ENCODE assay signal across 26 cellular contexts in genomic region chr7:44042221-44042620, GRCh38. TPM values are rescaled to one million over a fixed set of nuclear protein-coding genes. Genes with fewer than 3 reads are reported as not detected.
DNase-seq lines count a peak whose midpoint lies in the region; ATAC-seq and TF ChIP-seq lines count a peak whose summit lies in the region.
"Had no signal": no experiment of that assay in that cellular context is flagged by ENCODE, and none has a peak within 500 bp of the region (broad histone marks: within the 10 kb centered on the region; RNA-seq: fewer than 3 reads in every experiment).

No MANE protein-coding gene starts in this region.

- POLR2A ChIA-PET in activated CD8-positive, alpha-beta T cell treated with anti-CD3 and anti-CD28 coated beads for 36 hours (lab: Charles Lee), result interaction anchor here (1.2 kb wide), 1 partner anchor 10 kb away, joined by 3 read pairs; no protein-coding TSS in a partner anchor

- peaks cover 23% of the 10 kb centered on the region for H3K36me3 Mint-ChIP-seq in activated CD4-positive, alpha-beta T cell treated with anti-CD3 and anti-CD28 coated beads, Interleukin-2, amount 10 ng/mL, durations not matched to agents 24 days and 14 days (ENCODE audit: low read depth)
- peaks cover 9% of the 10 kb centered on the region for H3K36me3 Mint-ChIP-seq in CD4-positive, CD25-positive, alpha-beta regulatory T cell
- peaks cover 30% of the 10 kb centered on the region for H3K36me3 Mint-ChIP-seq in activated CD8-positive, alpha-beta T cell treated with anti-CD3 and anti-CD28 coated beads for 36 hours (ENCODE audit: low read depth)
- H3K36me3 Mint-ChIP-seq in naive B cell, result peaks cover 9% of the 10 kb centered on the region in 2 donors

- H3K27me3 ChIP-seq in CD4-positive, CD25-positive, alpha-beta regulatory T cell (ENCODE audit: control insufficient read depth, insufficient read depth, low read length), result no peaks in the 10 kb centered on the region
- H3K27me3 ChIP-seq: adrenal gland, BE2C, brain microvascular endothelial cell, upper lobe of right lung had no signal

- H3K9me3 Mint-ChIP-seq in activated CD4-positive, alpha-beta T cell treated with anti-CD3 and anti-CD28 coated beads, Interleukin-2, amount 10 ng/mL, durations not matched to agents 24 days and 14 days, result no peaks in the 10 kb centered on the region
- no peaks in the 10 kb centered on the region for H3K9me3 Mint-ChIP-seq in CD4-positive, CD25-positive, alpha-beta regulatory T cell
- no peaks in the 10 kb centered on the region for H3K9me3 Mint-ChIP-seq in activated CD8-positive, alpha-beta T cell treated with anti-CD3 and anti-CD28 coated beads for 36 hours
- H3K9me3 Mint-ChIP-seq in naive B cell, result no peaks in the 10 kb centered on the region

- intact Hi-C loops in activated CD4-positive, alpha-beta T cell treated with anti-CD3 and anti-CD28 coated beads, Interleukin-2, amount 10 ng/mL, durations not matched to agents 24 days and 14 days (cut with micrococcal nuclease), result no loop called here
- intact Hi-C loops in activated CD8-positive, alpha-beta T cell treated with anti-CD3 and anti-CD28 coated beads for 36 hours (cut with micrococcal nuclease), result no loop called here

- H3K4me1 ChIP-seq in CD4-positive, CD25-positive, alpha-beta regulatory T cell (ENCODE audit: control insufficient read depth, insufficient read depth, low read length, poor library complexity, severe bottlenecking), result peaks cover 35% of the 10 kb centered on the region
- H3K4me1 ChIP-seq: BE2C had no signal

- CTCF ChIA-PET in activated CD8-positive, alpha-beta T cell treated with anti-CD3 and anti-CD28 coated beads for 36 hours (lab: Charles Lee), result no interaction called here

- peak overlapping the region; percentile 19 for H3K4me3 Mint-ChIP-seq in activated CD4-positive, alpha-beta T cell treated with anti-CD3 and anti-CD28 coated beads, Interleukin-2, amount 10 ng/mL, durations not matched to agents 24 days and 14 days
- peak overlapping the region in 3 of 4 donors; percentile 63 to 81 (median 70) for H3K4me3 Mint-ChIP-seq in CD4-positive, CD25-positive, alpha-beta regulatory T cell
- H3K4me3 Mint-ChIP-seq in activated CD8-positive, alpha-beta T cell treated with anti-CD3 and anti-CD28 coated beads for 36 hours, result peak overlapping the region; percentile 30
- H3K4me3 Mint-ChIP-seq in naive B cell, result peak overlapping the region in 2 of 8 donors; percentile 27 to 33

- DNase-seq in activated CD4-positive, alpha-beta T cell treated with anti-CD3 and anti-CD28 coated beads, Interleukin-2, amount 10 ng/mL, durations not matched to agents 24 days and 14 days, result no peak
- no peak for DNase-seq in activated CD4-positive, alpha-beta T cell treated with anti-CD3 and anti-CD28 coated beads for 4 hours
- no peak for DNase-seq in CD4-positive, CD25-positive, alpha-beta regulatory T cell
- no peak for DNase-seq in activated CD8-positive, alpha-beta T cell treated with anti-CD3 and anti-CD28 coated beads for 36 hours
- DNase-seq in naive B cell (no peak), NCI-H1048 (lab: John Stamatoyannopoulos, UW) (no peak)
- DNase-seq: activated CD4-positive, alpha-beta T cell treated with anti-CD3 and anti-CD28 coated beads for 48 hours; BE2C; brain microvascular endothelial cell; NCI-H1694 treated with DMSO at 0.1 percent for 48 hours; NCI-H2171; NCI-H524 treated with DMSO at 0.1 percent for 48 hours; nucleus accumbens; SHP77; substantia nigra; SW 1271 had no signal

- no peak overlapping the region for H3K4me3 ChIP-seq in CD4-positive, CD25-positive, alpha-beta regulatory T cell (ENCODE audit: low read depth, low read length)
- H3K4me3 ChIP-seq: A549, adrenal gland, upper lobe of right lung had no signal

- H3K27me3 Mint-ChIP-seq in activated CD4-positive, alpha-beta T cell treated with anti-CD3 and anti-CD28 coated beads, Interleukin-2, amount 10 ng/mL, durations not matched to agents 24 days and 14 days, result no peaks in the 10 kb centered on the region
- no peaks in the 10 kb centered on the region for H3K27me3 Mint-ChIP-seq in CD4-positive, CD25-positive, alpha-beta regulatory T cell
- H3K27me3 Mint-ChIP-seq in activated CD8-positive, alpha-beta T cell treated with anti-CD3 and anti-CD28 coated beads for 36 hours, result no peaks in the 10 kb centered on the region
- no peaks in the 10 kb centered on the region for H3K27me3 Mint-ChIP-seq in naive B cell

- peak overlapping the region; percentile 3 for H3K27ac ChIP-seq in CD4-positive, CD25-positive, alpha-beta regulatory T cell (ENCODE audit: insufficient read depth, low read length, poor library complexity, severe bottlenecking)
- H3K27ac ChIP-seq: A549, adrenal gland, brain microvascular endothelial cell, epithelial cell of prostate, upper lobe of right lung had no signal

- TF ChIP-seq CTCF in activated CD8-positive, alpha-beta T cell treated with anti-CD3 and anti-CD28 coated beads for 36 hours (IDR thresholded peaks at IDR 0.05), result no peak

- H3K4me1 Mint-ChIP-seq in activated CD4-positive, alpha-beta T cell treated with anti-CD3 and anti-CD28 coated beads, Interleukin-2, amount 10 ng/mL, durations not matched to agents 24 days and 14 days, result peaks cover 35% of the 10 kb centered on the region
- H3K4me1 Mint-ChIP-seq in CD4-positive, CD25-positive, alpha-beta regulatory T cell, result peaks cover 15 to 47% (median 30%) of the 10 kb centered on the region in 4 donors
- H3K4me1 Mint-ChIP-seq in activated CD8-positive, alpha-beta T cell treated with anti-CD3 and anti-CD28 coated beads for 36 hours (ENCODE audit: low read depth), result peaks cover 35% of the 10 kb centered on the region
- peaks cover 31 to 41% (median 39%) of the 10 kb centered on the region in 3 donors for H3K4me1 Mint-ChIP-seq in naive B cell

- H3K27ac Mint-ChIP-seq in activated CD4-positive, alpha-beta T cell treated with anti-CD3 and anti-CD28 coated beads, Interleukin-2, amount 10 ng/mL, durations not matched to agents 24 days and 14 days, result no peak overlapping the region
- no peak overlapping the region for H3K27ac Mint-ChIP-seq in CD4-positive, CD25-positive, alpha-beta regulatory T cell
- H3K27ac Mint-ChIP-seq in activated CD8-positive, alpha-beta T cell treated with anti-CD3 and anti-CD28 coated beads for 36 hours, result peak overlapping the region; percentile 36
- H3K27ac Mint-ChIP-seq in naive B cell, result peak overlapping the region; percentile 30 to 96 (median 66)

- no peak for ATAC-seq in CD4-positive, CD25-positive, alpha-beta regulatory T cell (ENCODE audit: low read depth in 2 of 2)
- no peak for ATAC-seq in activated CD8-positive, alpha-beta T cell treated with anti-CD3 and anti-CD28 coated beads for 36 hours
- ATAC-seq in naive B cell (ENCODE audit: low read depth in 2 of 2), result no peak
- ATAC-seq in HG03378 (IDR thresholded peaks at IDR 0.05; ENCODE audit: unreplicated experiment), result no peak
- no peak for ATAC-seq in HG02981 (IDR thresholded peaks at IDR 0.05; ENCODE audit: unreplicated experiment)
- ATAC-seq: A549, upper lobe of right lung had no signal

- no peaks in the 10 kb centered on the region for H3K9me3 ChIP-seq in CD4-positive, CD25-positive, alpha-beta regulatory T cell (ENCODE audit: control insufficient read depth in 2 of 2, low read length in 2 of 2)
- H3K9me3 ChIP-seq: A549, adrenal gland, BE2C, upper lobe of right lung had no signal

- peaks cover 4% of the 10 kb centered on the region for H3K36me3 ChIP-seq in CD4-positive, CD25-positive, alpha-beta regulatory T cell (ENCODE audit: control insufficient read depth, insufficient read depth, low read length)
- H3K36me3 ChIP-seq: adrenal gland, BE2C had no signal

RNA-seq across cellular contexts. Expression of gene DBNL, which starts 2.3 kb away (rescaled TPM):
- 127 and 131 TPM in 2 replicates for total RNA-seq in activated CD4-positive, alpha-beta T cell treated with anti-CD3 and anti-CD28 coated beads, Interleukin-2, amount 10 ng/mL, durations not matched to agents 24 days and 14 days
- 104 TPM for total RNA-seq in CD4-positive, CD25-positive, alpha-beta regulatory T cell
- 100 to 1,000 TPM; 138 to 206 (median 186) TPM for polyA plus RNA-seq in CD4-positive, CD25-positive, alpha-beta regulatory T cell
- total RNA-seq in activated CD8-positive, alpha-beta T cell treated with anti-CD3 and anti-CD28 coated beads for 36 hours, result 100 to 1,000 TPM; 108 to 110 TPM
- polyA plus RNA-seq in naive B cell (ENCODE audit: low read depth in 6 of 6), result 100 to 1,000 TPM; 226 to 512 (median 348) TPM

RNA-seq across cellular contexts. Expression of gene PGAM2, which starts 23.1 kb away (rescaled TPM):
- total RNA-seq in activated CD4-positive, alpha-beta T cell treated with anti-CD3 and anti-CD28 coated beads, Interleukin-2, amount 10 ng/mL, durations not matched to agents 24 days and 14 days, result 0.42 TPM in 1 of 2 replicates, not detected in the other
- 1.1 TPM for total RNA-seq in CD4-positive, CD25-positive, alpha-beta regulatory T cell
- not detected for polyA plus RNA-seq in CD4-positive, CD25-positive, alpha-beta regulatory T cell
- under 1 TPM in 1 of 2 experiments, not detected in 1; 0.49 TPM for total RNA-seq in activated CD8-positive, alpha-beta T cell treated with anti-CD3 and anti-CD28 coated beads for 36 hours
- polyA plus RNA-seq in naive B cell (ENCODE audit: low read depth in 6 of 6), result not detected
- total RNA-seq: pulmonary artery endothelial cell had no signal
- polyA plus RNA-seq: A549 had no signal

RNA-seq across cellular contexts. Expression of gene POLM, which starts 40.1 kb away (rescaled TPM):
- total RNA-seq in activated CD4-positive, alpha-beta T cell treated with anti-CD3 and anti-CD28 coated beads, Interleukin-2, amount 10 ng/mL, durations not matched to agents 24 days and 14 days, result 39.3 and 41.9 TPM in 2 replicates
- 38.0 TPM for total RNA-seq in CD4-positive, CD25-positive, alpha-beta regulatory T cell
- 10 to 100 TPM; 14.8 to 22.3 (median 20.2) TPM for polyA plus RNA-seq in CD4-positive, CD25-positive, alpha-beta regulatory T cell
- total RNA-seq in activated CD8-positive, alpha-beta T cell treated with anti-CD3 and anti-CD28 coated beads for 36 hours, result 10 to 100 TPM; 35.4 to 37.2 TPM
- 10 to 100 TPM; 26.3 to 53.0 (median 31.4) TPM for polyA plus RNA-seq in naive B cell (ENCODE audit: low read depth in 6 of 6)

RNA-seq across cellular contexts. Expression of gene SPDYE1, which starts 44.5 kb away (rescaled TPM):
- total RNA-seq in activated CD4-positive, alpha-beta T cell treated with anti-CD3 and anti-CD28 coated beads, Interleukin-2, amount 10 ng/mL, durations not matched to agents 24 days and 14 days, result not detected in 2 replicates
- total RNA-seq in CD4-positive, CD25-positive, alpha-beta regulatory T cell, result not detected
- polyA plus RNA-seq in CD4-positive, CD25-positive, alpha-beta regulatory T cell, result under 1 TPM; 0.08 to 0.17 (median 0.11) TPM
- total RNA-seq in activated CD8-positive, alpha-beta T cell treated with anti-CD3 and anti-CD28 coated beads for 36 hours, result not detected
- polyA plus RNA-seq in naive B cell (ENCODE audit: low read depth in 6 of 6), result under 1 TPM in 3 of 6 donors, not detected in 3; 0.16 to 0.31 (median 0.17) TPM
- total RNA-seq: H1, lung microvascular endothelial cell, pulmonary artery endothelial cell, skeletal muscle tissue, upper lobe of right lung had no signal
- polyA plus RNA-seq: A549, adrenal gland, H1 had no signal

Comparison
In these comparisons a context has a peak if more than half of its experiments do, and no peak if none do; other contexts are left out.
1. H3K27ac Mint-ChIP-seq: peak in activated CD8-positive, alpha-beta T cell treated with anti-CD3 and anti-CD28 coated beads for 36 hours (single experiment) and naive B cell (6 of 6); none in activated CD4-positive, alpha-beta T cell treated with anti-CD3 and anti-CD28 coated beads, Interleukin-2, amount 10 ng/mL, durations not matched to agents 24 days and 14 days (single experiment) and CD4-positive, CD25-positive, alpha-beta regulatory T cell (0 of 3).